ENCODE assay signal across 9 cellular contexts in genomic region chr14:60327447-60328331, GRCh38.
DNase-seq lines count a peak whose midpoint lies in the region; ATAC-seq, FAIRE-seq and TF ChIP-seq lines count a peak whose summit lies in the region.
"Had no signal": no experiment of that assay in that cellular context is flagged by ENCODE, and none has a peak within 500 bp of the region (broad histone marks: within the 10 kb centered on the region; RNA-seq: fewer than 3 reads in every experiment).

No MANE protein-coding gene starts in this region.

- no peaks in the 10 kb centered on the region for H3K9me3 Mint-ChIP-seq in central memory CD8-positive, alpha-beta T cell
- H3K9me3 Mint-ChIP-seq in stimulated activated effector memory CD8-positive, alpha-beta T cell treated with anti-CD3 and anti-CD28 coated beads, Interleukin-12 subunit alpha, Interleukin-12 subunit beta, amount 100 ng/mL, for 72 hours = no peaks in the 10 kb centered on the region

- H3K27ac ChIP-seq in lung (ENCODE audit: low read depth in 1 of 2, low read length in 1 of 2) = no peak overlapping the region
- H3K27ac ChIP-seq: SK-N-MC had no signal

- H3K9me3 ChIP-seq in T-helper 17 cell (ENCODE audit: control insufficient read depth, low read length, poor library complexity, severe bottlenecking) = no peaks in the 10 kb centered on the region
- no peaks in the 10 kb centered on the region for H3K9me3 ChIP-seq in lung (ENCODE audit: control insufficient read depth in 2 of 2, insufficient read depth in 1 of 2, low read length in 1 of 2)

- WGBS in lung, 2 donors = 3 to 8% methylated on average over 58 of the region's 58 CpGs

- no peak overlapping the region for H3K27ac Mint-ChIP-seq in T-helper 17 cell
- H3K27ac Mint-ChIP-seq in central memory CD8-positive, alpha-beta T cell (ENCODE audit: low read depth) = no peak overlapping the region
- peak overlapping the region; percentile 46 for H3K27ac Mint-ChIP-seq in stimulated activated effector memory CD8-positive, alpha-beta T cell treated with anti-CD3 and anti-CD28 coated beads, Interleukin-12 subunit alpha, Interleukin-12 subunit beta, amount 100 ng/mL, for 72 hours

- TF ChIP-seq CTCF in lung (IDR thresholded peaks at IDR 0.05; ENCODE audit: control extremely low read depth, extremely low read depth) = no peak

- peaks cover 4% of the 10 kb centered on the region for H3K36me3 Mint-ChIP-seq in T-helper 17 cell (ENCODE audit: low read depth)
- H3K36me3 Mint-ChIP-seq in central memory CD8-positive, alpha-beta T cell (ENCODE audit: insufficient read depth) = peaks cover 11% of the 10 kb centered on the region
- H3K36me3 Mint-ChIP-seq in stimulated activated effector memory CD8-positive, alpha-beta T cell treated with anti-CD3 and anti-CD28 coated beads, Interleukin-12 subunit alpha, Interleukin-12 subunit beta, amount 100 ng/mL, for 72 hours = peaks cover 7% of the 10 kb centered on the region

- no peaks in the 10 kb centered on the region for H3K27me3 ChIP-seq in lung (ENCODE audit: control insufficient read depth, insufficient read depth)

- ATAC-seq in GM19467 (IDR thresholded peaks at IDR 0.05; ENCODE audit: unreplicated experiment) (peak; percentile 54), T-helper 17 cell (peak; percentile 40), lung (ENCODE audit: insufficient read depth, low FRiP score) (peak; percentile 12)
- peak; percentile 7 for ATAC-seq in central memory CD8-positive, alpha-beta T cell (replicated peaks; ENCODE audit: extremely low read depth, poor library complexity, severe bottlenecking)
- peak; percentile 42 for ATAC-seq in stimulated activated effector memory CD8-positive, alpha-beta T cell treated with anti-CD3 and anti-CD28 coated beads, Interleukin-12 subunit alpha, Interleukin-12 subunit beta, amount 100 ng/mL, for 72 hours

- H3K4me1 ChIP-seq in lung (ENCODE audit: control insufficient read depth in 2 of 2, insufficient read depth in 2 of 2, low read length in 2 of 2) = peaks cover 0 to 5% of the 10 kb centered on the region in 2 donors

- H3K4me1 Mint-ChIP-seq in T-helper 17 cell = peaks cover 19% of the 10 kb centered on the region
- peaks cover 12% of the 10 kb centered on the region for H3K4me1 Mint-ChIP-seq in central memory CD8-positive, alpha-beta T cell
- peaks cover 25% of the 10 kb centered on the region for H3K4me1 Mint-ChIP-seq in stimulated activated effector memory CD8-positive, alpha-beta T cell treated with anti-CD3 and anti-CD28 coated beads, Interleukin-12 subunit alpha, Interleukin-12 subunit beta, amount 100 ng/mL, for 72 hours

- H3K36me3 ChIP-seq in lung (ENCODE audit: control insufficient read depth in 2 of 2, insufficient read depth in 2 of 2, low read length in 2 of 2) = no peaks in the 10 kb centered on the region

- peaks cover 34% of the 10 kb centered on the region for H3K27me3 Mint-ChIP-seq in T-helper 17 cell
- H3K27me3 Mint-ChIP-seq in central memory CD8-positive, alpha-beta T cell = peaks cover 57% of the 10 kb centered on the region

- peak; percentile 48 for DNase-seq in DMS53 treated with DMSO at 0.1 percent for 48 hours (lab: John Stamatoyannopoulos, UW; ENCODE audit: unreplicated experiment)
- no peak for DNase-seq in HTR-8/SVneo (ENCODE audit: insufficient read length, low spot score)
- peak in 2 of 3 donors; percentile 11 to 25 for DNase-seq in T-helper 17 cell
- no peak for DNase-seq in central memory CD8-positive, alpha-beta T cell (ENCODE audit: low spot score in 2 of 2)
- no peak for DNase-seq in lung (ENCODE audit: low spot score)
- peak; percentile 6 to 59 for DNase-seq in stimulated activated effector memory CD8-positive, alpha-beta T cell treated with anti-CD3 and anti-CD28 coated beads, Interleukin-12 subunit alpha, Interleukin-12 subunit beta, amount 100 ng/mL, for 72 hours (ENCODE audit: low spot score in 2 of 2)
- DNase-seq in NCI-H774 (lab: John Stamatoyannopoulos, UW) = no peak

- peak overlapping the region; percentile 89 for H3K4me3 Mint-ChIP-seq in T-helper 17 cell
- peak overlapping the region; percentile 78 for H3K4me3 Mint-ChIP-seq in central memory CD8-positive, alpha-beta T cell
- peak overlapping the region; percentile 68 for H3K4me3 Mint-ChIP-seq in stimulated activated effector memory CD8-positive, alpha-beta T cell treated with anti-CD3 and anti-CD28 coated beads, Interleukin-12 subunit alpha, Interleukin-12 subunit beta, amount 100 ng/mL, for 72 hours

- FAIRE-seq in HTR-8/SVneo (lab: Jason Lieb, UNC) = peak; percentile 95

- H3K4me3 ChIP-seq in lung = peak overlapping the region; percentile 13
- H3K4me3 ChIP-seq: SK-N-MC had no signal

Comparison
In these comparisons a context has a peak if more than half of its experiments do, and no peak if none do; other contexts are left out.
1. DNase-seq: peak in DMS53 treated with DMSO at 0.1 percent for 48 hours (single experiment), T-helper 17 cell (2 of 3) and stimulated activated effector memory CD8-positive, alpha-beta T cell treated with anti-CD3 and anti-CD28 coated beads, Interleukin-12 subunit alpha, Interleukin-12 subunit beta, amount 100 ng/mL, for 72 hours (2 of 2); none in HTR-8/SVneo (single experiment), central memory CD8-positive, alpha-beta T cell (0 of 2), lung (single experiment) and NCI-H774 (single experiment).
2. Peak in every context shown above with its lines, with median percentiles within 50 percentile points of each other: ATAC-seq and H3K4me3 Mint-ChIP-seq.